ENCODE assay signal across 8 cellular contexts in the genomic region with DNA sequence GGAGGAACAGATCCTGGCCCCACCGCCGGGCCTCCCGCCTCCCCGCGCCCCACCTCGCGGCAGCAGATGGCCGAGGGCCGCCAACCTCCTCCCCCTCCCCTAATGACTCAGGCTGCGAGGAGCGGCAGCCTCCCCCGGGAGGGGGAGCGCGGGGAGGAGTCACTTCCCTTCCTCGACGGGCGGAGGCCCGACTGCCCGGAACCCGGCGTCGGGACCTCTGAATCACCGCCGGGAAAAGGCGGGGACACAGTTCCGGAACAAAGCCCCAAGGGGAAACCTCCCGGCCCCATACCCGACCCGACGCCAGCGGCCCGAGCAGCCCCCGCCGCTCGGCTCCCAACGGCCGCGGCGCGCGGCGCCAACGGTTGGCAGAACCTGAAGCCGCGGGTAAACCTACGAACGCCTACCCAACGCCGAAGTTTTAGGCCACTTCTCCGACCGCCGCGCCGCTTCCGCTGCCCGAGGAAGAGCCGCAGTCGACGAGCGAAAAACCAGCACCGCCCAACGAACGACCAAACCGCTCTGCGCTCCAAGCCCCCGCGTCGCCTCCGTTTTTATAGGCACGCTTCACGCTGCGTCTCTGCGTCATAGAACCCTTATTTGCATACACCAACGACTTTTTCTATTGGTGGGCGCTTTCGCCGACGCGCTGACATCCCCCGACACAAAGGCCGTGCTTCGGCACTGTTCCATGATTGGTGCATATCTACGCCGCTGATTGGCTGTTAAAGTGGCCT. TPM values are rescaled to one million over a fixed set of nuclear protein-coding genes. Genes with fewer than 3 reads are reported as not detected.
DNase-seq lines count a peak whose midpoint lies in the region; TF ChIP-seq lines count a peak whose summit lies in the region.

No MANE protein-coding gene starts in this region.

- H3K23me2 ChIP-seq in H9 (ENCODE audit: insufficient read length, low read depth, low read length, poor library complexity, severe bottlenecking) = peaks cover 4% of the 10 kb centered on the region

- H3K27ac Mint-ChIP-seq in H9 (peak overlapping the region; percentile 99 to 100 (median 99)), neural crest cell (ENCODE audit: unreplicated experiment) (peak overlapping the region; percentile 79)

- H2BK15ac ChIP-seq in H9 (ENCODE audit: low read depth, low read length) = no peak overlapping the region

- H2AK5ac ChIP-seq in H9 (ENCODE audit: insufficient read length, low read length) = no peak overlapping the region

- TF ChIP-seq EP300 in stomach (IDR thresholded peaks at IDR 0.05) = peak; percentile 76

- peak; percentile 33; the same call in 1 of the 3 replicates for TF ChIP-seq CTCF in H9 (conservative IDR thresholded peaks at IDR 0.05)
- no peak for TF ChIP-seq CTCF in fibroblast of villous mesenchyme (IDR thresholded peaks at IDR 0.05; ENCODE audit: insufficient read depth, low read depth, low read length)
- peak; percentile 43 for TF ChIP-seq CTCF in neural crest cell (conservative IDR thresholded peaks at IDR 0.05)
- peak in 1 of 7 experiments; percentile 11 for TF ChIP-seq CTCF in stomach (IDR thresholded peaks at IDR 0.05)

- no peak overlapping the region for H4K8ac ChIP-seq in H9 (replicated peaks; ENCODE audit: insufficient read length, low read depth, low read length)

- H3K4me1 Mint-ChIP-seq in H9 = peaks cover 37 to 38% of the 10 kb centered on the region in 2 experiments
- H3K4me1 Mint-ChIP-seq in neural crest cell = peaks cover 46% of the 10 kb centered on the region

- H3K36me3 ChIP-seq in ES-I3 (ENCODE audit: insufficient read depth, low read length) (peaks cover 8% of the 10 kb centered on the region), stomach (peaks cover 19 to 46% (median 42%) of the 10 kb centered on the region in 4 donors)

- peak overlapping the region; percentile 78; the same call in 1 of the 2 replicates for H3K4ac ChIP-seq in H9 (ENCODE audit: low read depth, low read length)

- H3K4me3 ChIP-seq in fibroblast of villous mesenchyme (ENCODE audit: low read depth, low read length) (peak overlapping the region; percentile 94), stomach (peak overlapping the region; percentile 89 to 96 (median 92))

- no peak overlapping the region for H4K5ac ChIP-seq in H9 (ENCODE audit: insufficient read length, low read depth, low read length)

- peak; percentile 100 for DNase-seq in H9
- peak; percentile 100 for DNase-seq in M059J (ENCODE audit: low read depth)
- DNase-seq in SHP77 (lab: John Stamatoyannopoulos, UW) = peak; percentile 100
- DNase-seq in activated gamma-delta T cell (lab: John Stamatoyannopoulos, UW) = peak; percentile 67
- DNase-seq in fibroblast of villous mesenchyme (ENCODE audit: low read depth) = peak; percentile 100
- DNase-seq in neural crest cell (ENCODE audit: low read depth, low spot score) = peak; percentile 89
- DNase-seq in stomach = peak; percentile 97

- H3K27me3 ChIP-seq in H9 (ENCODE audit: insufficient read depth, low read length) = no peaks in the 10 kb centered on the region
- no peaks in the 10 kb centered on the region for H3K27me3 ChIP-seq in stomach

- H3K27ac ChIP-seq in H9 (ENCODE audit: insufficient read length, low read depth, low read length) (no peak overlapping the region), stomach (peak overlapping the region; percentile 96 to 99 (median 98))

- H3K9ac ChIP-seq in ES-I3 (ENCODE audit: low read depth, low read length) = peak overlapping the region; percentile 81
- peak overlapping the region; percentile 91 for H3K9ac ChIP-seq in H9 (ENCODE audit: extremely low read depth, insufficient read length, low read length)

- no peak overlapping the region for H4K91ac ChIP-seq in H9 (ENCODE audit: insufficient read length, low read depth, low read length)

- H3K9me3 ChIP-seq in ES-I3 (ENCODE audit: control insufficient read depth, insufficient read depth, low read length) (no peaks in the 10 kb centered on the region), H9 (ENCODE audit: control insufficient read depth, low read depth, low read length) (no peaks in the 10 kb centered on the region), stomach (no peaks in the 10 kb centered on the region)

- intact Hi-C loops in stomach (cut with DNase I; ENCODE audit: low total_unique reads) = no loop called here

- H2BK12ac ChIP-seq in H9 (ENCODE audit: insufficient read length, low read depth, low read length) = no peak overlapping the region

- no peak overlapping the region for H3K23ac ChIP-seq in H9 (ENCODE audit: insufficient read length, low read depth, low read length)

- H3K4me1 ChIP-seq in ES-I3 (ENCODE audit: insufficient read depth, low read length) = peaks cover 17% of the 10 kb centered on the region
- H3K4me1 ChIP-seq in H9 (ENCODE audit: insufficient read depth, low read length) = peaks cover 2% of the 10 kb centered on the region; the same call in 1 of the 2 replicates
- H3K4me1 ChIP-seq in stomach = peaks cover 36 to 77% (median 61%) of the 10 kb centered on the region in 4 donors

- H3T11ph ChIP-seq in H9 (ENCODE audit: low read length) = no peak overlapping the region

- no peak overlapping the region for H2BK20ac ChIP-seq in H9 (ENCODE audit: low read depth, low read length, poor library complexity, severe bottlenecking)

- H3K36me3 Mint-ChIP-seq in H9 (ENCODE audit: insufficient read depth in 1 of 3, low read depth in 3 of 3) (peaks cover 21 to 34% (median 33%) of the 10 kb centered on the region in 3 experiments), neural crest cell (ENCODE audit: low read depth) (peaks cover 22% of the 10 kb centered on the region)

- H3K79me1 ChIP-seq in H9 (ENCODE audit: insufficient read depth, low read depth, low read length, poor library complexity, severe bottlenecking) = no peaks in the 10 kb centered on the region

- H3K18ac ChIP-seq in H9 (ENCODE audit: insufficient read length, low read depth, low read length) = peak overlapping the region; percentile 87

- H3K9me3 Mint-ChIP-seq in H9 = peaks cover 2 to 3% of the 10 kb centered on the region in 2 experiments; a peak in 3 of 5 replicates
- H3K9me3 Mint-ChIP-seq in neural crest cell = peaks cover 3% of the 10 kb centered on the region

- TF ChIP-seq POLR2A in stomach (IDR thresholded peaks at IDR 0.05) = peak in 2 of 4 donors; percentile 100

- H3K14ac ChIP-seq in H9 (ENCODE audit: insufficient read depth, low read length) = peak overlapping the region; percentile 92

- H3K27me3 Mint-ChIP-seq in H9 (ENCODE audit: low read depth) = peaks cover 2% of the 10 kb centered on the region; the same call in 1 of the 2 replicates
- peaks cover 5% of the 10 kb centered on the region for H3K27me3 Mint-ChIP-seq in neural crest cell (ENCODE audit: low read depth)

- H4K20me1 ChIP-seq in H9 (ENCODE audit: control insufficient read depth, insufficient read depth, insufficient read length) = no peaks in the 10 kb centered on the region

- H2AFZ ChIP-seq in H9 (ENCODE audit: low read length) = no peak overlapping the region

- H2BK5ac ChIP-seq in H9 (ENCODE audit: insufficient read length, low read length) = no peak overlapping the region

- no CpG with 5 or more reads among the region's 84 CpGs for WGBS in H9 (ENCODE audit: extremely low coverage, insufficient read length, low lambda C conversion rate)
- 0 to 1% (median 0%) methylated on average over 52 to 83 of the region's 84 CpGs for WGBS in stomach, 5 donors

- peak overlapping the region; percentile 40 for H2BK120ac ChIP-seq in H9 (ENCODE audit: low read depth, low read length, poor library complexity, severe bottlenecking)

- peaks cover 3% of the 10 kb centered on the region; the same call in 1 of the 2 replicates for H3K79me2 ChIP-seq in H9 (ENCODE audit: insufficient read depth, low read length)

- H3K4me3 Mint-ChIP-seq in H9 = peak overlapping the region; percentile 96 to 99
- peak overlapping the region; percentile 95 for H3K4me3 Mint-ChIP-seq in neural crest cell

- H3K56ac ChIP-seq in H9 (ENCODE audit: insufficient read length, low read depth, low read length) = no peak overlapping the region

- peak overlapping the region; percentile 90 for H3K4me2 ChIP-seq in H9 (ENCODE audit: insufficient read depth, insufficient read length, low read length)

RNA-seq across cellular contexts. Expression of a gene that starts 5.2 kb away (rescaled TPM):
- total RNA-seq in H9 (2021) = 35.6 and 36.4 TPM in 2 replicates
- total RNA-seq in M059J (2014; rRNA removed; shearing (Covaris generic)) = 23.2 and 26.7 TPM in 2 replicates
- total RNA-seq in fibroblast of villous mesenchyme = 19.9 and 23.5 TPM in 2 replicates
- total RNA-seq in neural crest cell = 49.3 and 49.4 TPM in 2 replicates
- 100 to 1,000 TPM in 1 of 5 donors, 10 to 100 TPM in 3, 1 to 10 TPM in 1; 3.5 to 102 (median 33.0) TPM for total RNA-seq in stomach
- polyA plus RNA-seq in stomach = 10 to 100 TPM; 13.5 to 17.3 (median 15.1) TPM

RNA-seq across cellular contexts. Expression of a gene that starts 14.4 kb away (rescaled TPM):
- total RNA-seq in H9 (2021) = 36.7 and 38.4 TPM in 2 replicates
- 20.4 and 31.6 TPM in 2 replicates for total RNA-seq in M059J (2014; rRNA removed; shearing (Covaris generic))
- 36.7 and 49.3 TPM in 2 replicates for total RNA-seq in fibroblast of villous mesenchyme
- 11.9 and 13.1 TPM in 2 replicates for total RNA-seq in neural crest cell
- 10 to 100 TPM in 4 of 5 donors, 1 to 10 TPM in 1; 7.6 to 57.1 (median 27.5) TPM for total RNA-seq in stomach
- polyA plus RNA-seq in stomach = 10 to 100 TPM; 32.7 to 41.0 (median 40.6) TPM

RNA-seq across cellular contexts. Expression of a gene that starts 58.2 kb away (rescaled TPM):
- total RNA-seq in H9 (2021) (3.9 and 5.3 TPM in 2 replicates), fibroblast of villous mesenchyme (0.32 and 1.3 TPM in 2 replicates), neural crest cell (0.64 and 1.4 TPM in 2 replicates), stomach (100 to 1,000 TPM in 4 of 5 donors, 10 to 100 TPM in 1; 66.8 to 137 (median 132) TPM)
- 4.8 and 8.0 TPM in 2 replicates for total RNA-seq in M059J (2014; rRNA removed; shearing (Covaris generic))
- polyA plus RNA-seq in stomach = 10 to 100 TPM; 33.6 to 66.1 (median 60.3) TPM
